Comparison of ENCODE assay signal across 25 cellular contexts in genomic region chr6:137761487-137761886, GRCh38.
"Had no signal": no experiment of that assay in that cellular context is flagged by ENCODE, and none has a peak within 500 bp of the region (broad histone marks: within the 10 kb centered on the region; RNA-seq: fewer than 3 reads in every experiment).

No MANE protein-coding gene starts in this region.

- H3K27ac Mint-ChIP-seq: activated CD4-positive, alpha-beta memory T cell treated with anti-CD3 and anti-CD28 coated beads, Interleukin-2, amount 10 ng/mL, durations not matched to agents 7 days and 5 days; activated CD4-positive, alpha-beta T cell treated with anti-CD3 and anti-CD28 coated beads for 36 hours; activated naive CD4-positive, alpha-beta T cell treated with anti-CD3 and anti-CD28 coated beads, Interleukin-2, amount 10 ng/mL, durations not matched to agents 7 days and 5 days; activated naive CD8-positive, alpha-beta T cell treated with anti-CD3 and anti-CD28 coated beads for 36 hours; activated T-helper 17 cell treated with anti-CD3 and anti-CD28 coated beads, Interleukin-2, amount 50 U/mL, for 72 hours had no signal

- H3K4me3 Mint-ChIP-seq: activated CD4-positive, alpha-beta memory T cell treated with anti-CD3 and anti-CD28 coated beads, Interleukin-2, amount 10 ng/mL, durations not matched to agents 7 days and 5 days; activated CD4-positive, alpha-beta T cell treated with anti-CD3 and anti-CD28 coated beads for 36 hours; activated naive CD4-positive, alpha-beta T cell treated with anti-CD3 and anti-CD28 coated beads, Interleukin-2, amount 10 ng/mL, durations not matched to agents 7 days and 5 days; activated naive CD8-positive, alpha-beta T cell treated with anti-CD3 and anti-CD28 coated beads for 36 hours; activated T-helper 17 cell treated with anti-CD3 and anti-CD28 coated beads, Interleukin-2, amount 50 U/mL, for 72 hours; T-cell had no signal

- H3K36me3 Mint-ChIP-seq: activated naive CD8-positive, alpha-beta T cell treated with anti-CD3 and anti-CD28 coated beads for 36 hours; T-cell had no signal

- H3K27me3 Mint-ChIP-seq: activated CD4-positive, alpha-beta memory T cell treated with anti-CD3 and anti-CD28 coated beads, Interleukin-2, amount 10 ng/mL, durations not matched to agents 7 days and 5 days; activated CD4-positive, alpha-beta T cell treated with anti-CD3 and anti-CD28 coated beads for 36 hours; activated naive CD4-positive, alpha-beta T cell treated with anti-CD3 and anti-CD28 coated beads, Interleukin-2, amount 10 ng/mL, durations not matched to agents 7 days and 5 days; activated naive CD8-positive, alpha-beta T cell treated with anti-CD3 and anti-CD28 coated beads for 36 hours; activated T-helper 17 cell treated with anti-CD3 and anti-CD28 coated beads, Interleukin-2, amount 50 U/mL, for 72 hours; T-cell had no signal

- H3K27me3 ChIP-seq: adrenal gland, MG63 had no signal

- H3K4me1 ChIP-seq: adrenal gland had no signal

- H3K4me3 ChIP-seq: adrenal gland, MG63, SK-N-MC had no signal

- ATAC-seq: activated CD4-positive, alpha-beta T cell treated with anti-CD3 and anti-CD28 coated beads for 36 hours; activated T-helper 17 cell treated with anti-CD3 and anti-CD28 coated beads, Interleukin-2, amount 50 U/mL, for 72 hours; Right ventricle myocardium inferior; T-cell had no signal

- H3K36me3 ChIP-seq: adrenal gland, MG63, WERI-Rb-1 had no signal

- H3K9me3 ChIP-seq: adrenal gland, MG63 had no signal

- H3K9me3 Mint-ChIP-seq: activated CD4-positive, alpha-beta memory T cell treated with anti-CD3 and anti-CD28 coated beads, Interleukin-2, amount 10 ng/mL, durations not matched to agents 7 days and 5 days; activated naive CD4-positive, alpha-beta T cell treated with anti-CD3 and anti-CD28 coated beads, Interleukin-2, amount 10 ng/mL, durations not matched to agents 7 days and 5 days; activated naive CD8-positive, alpha-beta T cell treated with anti-CD3 and anti-CD28 coated beads for 36 hours; activated T-helper 17 cell treated with anti-CD3 and anti-CD28 coated beads, Interleukin-2, amount 50 U/mL, for 72 hours; T-cell had no signal

- H3K27ac ChIP-seq: adrenal gland, KMS-11, SK-N-MC, WERI-Rb-1 had no signal

- H3K9ac ChIP-seq: KMS-11 had no signal

- DNase-seq: activated CD4-positive, alpha-beta memory T cell treated with anti-CD3 and anti-CD28 coated beads, Interleukin-2, amount 10 ng/mL, durations not matched to agents 7 days and 5 days; activated CD4-positive, alpha-beta T cell treated with anti-CD3 and anti-CD28 coated beads for 36 hours; activated CD4-positive, alpha-beta T cell treated with anti-CD3 and anti-CD28 coated beads, Interleukin-2, amount 50 U/mL, for 1 hour; activated gamma-delta T cell treated with Interleukin-2 at 50 U/mL for 16 hours; activated naive CD4-positive, alpha-beta T cell treated with anti-CD3 and anti-CD28 coated beads, Interleukin-2, amount 10 ng/mL, durations not matched to agents 7 days and 5 days; activated naive CD8-positive, alpha-beta T cell treated with anti-CD3 and anti-CD28 coated beads for 36 hours; activated T-cell treated with anti-CD3 and anti-CD28 coated beads for 4 hours; activated T-cell treated with anti-CD3 and anti-CD28 coated beads, Interleukin-2, amount 50 U/mL, for 48 hours; adrenal gland; anterior cingulate cortex; MG63; MV-4-11; NCI-H1092 treated with DMSO at 0.1 percent for 48 hours; NCI-H1417 treated with DMSO at 0.1 percent for 48 hours; NCI-H1694; NCI-H2029 treated with DMSO at 0.1 percent for 48 hours; NCI-H446; NCI-H524; NCI-H82; T-cell; WERI-Rb-1 had no signal

- H3K4me1 Mint-ChIP-seq: activated CD4-positive, alpha-beta memory T cell treated with anti-CD3 and anti-CD28 coated beads, Interleukin-2, amount 10 ng/mL, durations not matched to agents 7 days and 5 days; activated CD4-positive, alpha-beta T cell treated with anti-CD3 and anti-CD28 coated beads for 36 hours; activated naive CD8-positive, alpha-beta T cell treated with anti-CD3 and anti-CD28 coated beads for 36 hours had no signal
